Comparison of ENCODE assay signal across 27 cellular contexts in the genomic region with DNA sequence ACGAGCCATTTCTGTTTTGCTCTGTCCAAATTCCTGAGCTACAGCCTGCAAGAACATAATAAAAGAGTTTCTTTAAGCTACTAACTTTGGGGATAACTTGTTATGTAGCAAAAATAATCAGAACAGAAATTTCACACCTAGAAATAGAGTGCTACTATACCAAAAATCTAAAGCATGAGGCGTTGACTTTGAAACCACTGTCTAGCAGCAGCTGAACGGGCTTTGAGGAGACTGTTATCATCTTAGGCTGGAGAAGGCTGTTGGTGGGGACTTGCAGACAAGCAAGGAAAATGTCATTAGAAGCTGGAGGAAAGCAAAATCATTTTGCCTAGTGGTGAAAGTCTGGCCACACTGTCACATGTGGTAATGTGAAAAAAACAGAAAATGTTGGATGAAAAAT. TPM values are rescaled to one million over a fixed set of nuclear protein-coding genes. Genes with fewer than 3 reads are reported as not detected.
"Had no signal": no experiment of that assay in that cellular context is flagged by ENCODE, and none has a peak within 500 bp of the region (broad histone marks: within the 10 kb centered on the region; RNA-seq: fewer than 3 reads in every experiment).

No MANE protein-coding gene starts in this region.

- H3K27me3 ChIP-seq: left lung, right atrium auricular region, right lobe of liver, stomach, suprapubic skin, tibial artery, uterus had no signal

- H3K4me2 ChIP-seq: smooth muscle cell had no signal

- H3K36me3 ChIP-seq: left lung, lower lobe of right lung, right atrium auricular region, right lobe of liver, stomach, suprapubic skin, thoracic aorta, tibial artery, uterus had no signal

- H3K36me3 Mint-ChIP-seq: mesothelial cell of epicardium; stimulated activated naive B cell treated with anti-CD40 and anti-IgM and Interleukin-4, amounts not matched to agents 10 μg/mL and 1 μg/mL and 100 μg/mL, for 72 hours; type B pancreatic cell had no signal

- H3K9ac ChIP-seq: parathyroid adenoma had no signal

- H3K4me3 Mint-ChIP-seq: mesothelial cell of epicardium; naive B cell; nephron; neural crest cell; stimulated activated naive B cell treated with anti-CD40 and anti-IgM and Interleukin-4, amounts not matched to agents 10 μg/mL and 1 μg/mL and 100 μg/mL, for 72 hours; type B pancreatic cell had no signal

- H3K9me3 ChIP-seq: left lung, lower lobe of right lung, psoas muscle, right atrium auricular region, right lobe of liver, stomach, suprapubic skin, thoracic aorta, tibial artery, uterus had no signal

- H3K4me3 ChIP-seq: left lung, lower lobe of right lung, psoas muscle, right atrium auricular region, right lobe of liver, smooth muscle cell, stomach, suprapubic skin, thoracic aorta, tibial artery, uterus had no signal

- H2AFZ ChIP-seq: parathyroid adenoma had no signal

- H3K27ac ChIP-seq: left lung, lower lobe of right lung, parathyroid adenoma, psoas muscle, right atrium auricular region, right lobe of liver, stomach, suprapubic skin, thoracic aorta, tibial artery, uterus had no signal

- H3K9me3 Mint-ChIP-seq: type B pancreatic cell had no signal

- H3K4me1 ChIP-seq: left lung, parathyroid adenoma, psoas muscle, right atrium auricular region, right lobe of liver, stomach, suprapubic skin, tibial artery, uterus had no signal

- H3K27ac Mint-ChIP-seq: mesothelial cell of epicardium; naive B cell; nephron; stimulated activated naive B cell treated with anti-CD40 and anti-IgM and Interleukin-4, amounts not matched to agents 10 μg/mL and 1 μg/mL and 100 μg/mL, for 72 hours; type B pancreatic cell had no signal

- DNase-seq: hippocampal formation; kidney; left colon; left lung; lower lobe of right lung; mammary epithelial cell; mesendoderm; naive B cell; nucleus accumbens; psoas muscle; right lobe of liver; stimulated activated CD4-positive, alpha-beta T cell treated with anti-CD3 and anti-CD28 coated beads, Interleukin-1b, Interleukin-23, amount 100 ng/mL, for 48 hours; stimulated activated CD4-positive, alpha-beta T cell treated with anti-CD3 and anti-CD28 coated beads, Interleukin-4, amount 100 ng/mL, for 1 hour; stimulated activated naive B cell treated with anti-CD40 and anti-IgM and Interleukin-4, amounts not matched to agents 10 μg/mL and 1 μg/mL and 100 μg/mL, for 72 hours; stimulated activated naive CD8-positive, alpha-beta T cell treated with anti-CD3 and anti-CD28 coated beads, Interleukin-15, Interleukin-2, amounts not matched to agents 100 U/mL and 50 U/mL, for 24 hours; stomach; tibial artery; uterus had no signal

- H3K79me2 ChIP-seq: parathyroid adenoma had no signal

- H3K4me1 Mint-ChIP-seq: naive B cell; nephron; neural crest cell; stimulated activated naive B cell treated with anti-CD40 and anti-IgM and Interleukin-4, amounts not matched to agents 10 μg/mL and 1 μg/mL and 100 μg/mL, for 72 hours had no signal

- ATAC-seq: left colon; left lung; lower lobe of right lung; psoas muscle; right lobe of liver; stimulated activated naive B cell treated with anti-CD40 and anti-IgM and Interleukin-4, amounts not matched to agents 10 μg/mL and 1 μg/mL and 100 μg/mL, for 72 hours; stimulated activated naive CD8-positive, alpha-beta T cell treated with anti-CD3 and anti-CD28 coated beads, Interleukin-15, Interleukin-2, amounts not matched to agents 100 U/mL and 50 U/mL, for 24 hours had no signal

RNA-seq across cellular contexts. Expression of a gene that starts 48.4 kb away (rescaled TPM):
- total RNA-seq: neural crest cell, smooth muscle cell had no signal
- polyA plus RNA-seq: mammary epithelial cell had no signal
